9 cellular contexts compared by ENCODE assay signal in the genomic region with DNA sequence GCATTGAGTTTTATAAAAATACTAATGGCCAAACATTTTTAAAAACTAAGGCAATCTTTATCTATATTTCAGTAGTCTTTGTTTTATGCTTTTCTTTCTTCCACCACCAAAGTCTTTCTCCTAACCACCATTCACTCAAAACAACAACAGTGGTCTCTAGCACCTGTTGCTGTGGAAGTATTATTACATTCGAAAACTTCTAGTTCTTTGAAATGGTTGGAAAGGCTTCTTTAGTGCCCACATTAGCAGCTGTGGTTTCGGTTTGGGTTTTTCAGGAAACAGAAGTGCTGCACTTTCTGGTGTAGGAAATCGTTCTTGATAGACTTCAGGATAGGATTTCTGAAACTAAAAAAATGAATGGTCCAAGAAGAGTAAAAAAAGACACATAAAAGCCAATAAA.
DNase-seq lines count a peak whose midpoint lies in the region; ATAC-seq and TF ChIP-seq lines count a peak whose summit lies in the region.
"Had no signal": no experiment of that assay in that cellular context is flagged by ENCODE, and none has a peak within 500 bp of the region (broad histone marks: within the 10 kb centered on the region; RNA-seq: fewer than 3 reads in every experiment).

No MANE protein-coding gene starts in this region.

- TF ChIP-seq CTCF in MM.1S (IDR thresholded peaks at IDR 0.05; ENCODE audit: low read length), result no peak

- H4K20me1 ChIP-seq in MM.1S (ENCODE audit: insufficient read depth, low read length), result no peaks in the 10 kb centered on the region

- in situ Hi-C loops in G401 (cut with HindIII; ENCODE audit: low sequenced_read_pairs) (no loop called here), HAP-1 (cut with MboI; ENCODE audit: low sequenced_read_pairs) (no loop called here)

- DNase-seq in MM.1S (peak; percentile 88), memory B cell (ENCODE audit: low spot score in 2 of 2) (no peak), G401 (ENCODE audit: low spot score) (no peak), NCI-H2029 (lab: John Stamatoyannopoulos, UW) (no peak), NCI-H2107 (lab: John Stamatoyannopoulos, UW) (no peak), HAP-1 (ENCODE audit: low spot score in 2 of 2) (no peak)

- H3K4me2 ChIP-seq in MM.1S (ENCODE audit: low read depth, low read length), result peak overlapping the region; percentile 50

- H3K4me1 Mint-ChIP-seq in memory B cell, result peaks cover 16% of the 10 kb centered on the region

- no peaks in the 10 kb centered on the region for H3K36me3 ChIP-seq in MM.1S (replicated peaks; ENCODE audit: insufficient read depth, low read length)
- H3K36me3 ChIP-seq in HAP-1 (replicated peaks), result no peaks in the 10 kb centered on the region; the same call in 1 of the 2 replicates

- no peaks in the 10 kb centered on the region for H3K9me3 Mint-ChIP-seq in memory B cell

- peak overlapping the region; percentile 62 for H3K27ac Mint-ChIP-seq in memory B cell
- H3K27ac Mint-ChIP-seq: activated naive CD4-positive, alpha-beta T cell treated with anti-CD3 and anti-CD28 coated beads, Interleukin-2, amount 50 U/mL, for 72 hours had no signal

- no peaks in the 10 kb centered on the region for H3K27me3 ChIP-seq in MM.1S (replicated peaks; ENCODE audit: insufficient read depth, low read length)
- no peaks in the 10 kb centered on the region for H3K27me3 ChIP-seq in HAP-1 (ENCODE audit: low read depth)

- peak overlapping the region; percentile 23; the same call in 1 of the 2 replicates for H3K9ac ChIP-seq in MM.1S (ENCODE audit: low read length)

- no peaks in the 10 kb centered on the region for H3K9me3 ChIP-seq in MM.1S (replicated peaks; ENCODE audit: insufficient read depth, low read length)
- no peaks in the 10 kb centered on the region for H3K9me3 ChIP-seq in HAP-1

- H3K4me3 ChIP-seq in MM.1S (ENCODE audit: low read length) (no peak overlapping the region), HAP-1 (no peak overlapping the region)

- H2AFZ ChIP-seq in MM.1S (ENCODE audit: low read length), result no peak overlapping the region

- peaks cover 13% of the 10 kb centered on the region; the same call in 1 of the 2 replicates for H3F3A ChIP-seq in MM.1S (ENCODE audit: insufficient read depth, low read length)

- peak overlapping the region; percentile 78; the same call in 1 of the 2 replicates for H3K27ac ChIP-seq in MM.1S (ENCODE audit: low read length)

- H3K79me2 ChIP-seq in MM.1S (ENCODE audit: low read length), result no peaks in the 10 kb centered on the region

- H3K4me1 ChIP-seq in MM.1S (ENCODE audit: low read length), result peaks cover 23% of the 10 kb centered on the region
- no peaks in the 10 kb centered on the region for H3K4me1 ChIP-seq in HAP-1

- H3K4me3 Mint-ChIP-seq in memory B cell, result no peak overlapping the region

- no peaks in the 10 kb centered on the region for H3K9me2 ChIP-seq in MM.1S (replicated peaks; ENCODE audit: insufficient read depth, low read length)

- ATAC-seq in GM18909 (IDR thresholded peaks at IDR 0.05; ENCODE audit: poor library complexity, unreplicated experiment), result peak; percentile 80
- peak; percentile 87 for ATAC-seq in HG02678 (IDR thresholded peaks at IDR 0.05; ENCODE audit: unreplicated experiment)
- peak; percentile 49 for ATAC-seq in memory B cell (ENCODE audit: low read depth)

- no peaks in the 10 kb centered on the region for H3K27me3 Mint-ChIP-seq in memory B cell

- H3K36me3 Mint-ChIP-seq in memory B cell, result no peaks in the 10 kb centered on the region
